23 cellular contexts compared by ENCODE assay signal in the genomic region with DNA sequence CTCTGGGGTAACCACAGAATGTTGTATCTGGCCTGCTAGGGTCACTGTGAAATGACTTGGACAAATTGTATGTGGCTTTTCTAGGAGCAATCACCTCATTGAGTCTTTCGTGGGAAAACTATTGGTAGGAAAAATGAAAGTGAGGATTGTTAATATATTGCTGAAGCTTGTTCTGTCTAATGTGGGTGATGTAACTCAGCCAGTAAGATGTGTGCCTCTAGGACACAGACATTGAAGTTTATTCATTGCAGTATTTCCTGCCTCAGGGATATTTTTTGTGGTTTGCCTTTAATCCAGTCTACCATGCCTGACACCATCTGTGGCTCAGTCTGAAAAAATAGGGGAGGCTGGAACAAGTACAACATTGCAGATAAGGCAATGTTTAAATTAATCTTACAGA.
DNase-seq lines count a peak whose midpoint lies in the region; ATAC-seq, FAIRE-seq and TF ChIP-seq lines count a peak whose summit lies in the region.
"Had no signal": no experiment of that assay in that cellular context is flagged by ENCODE, and none has a peak within 500 bp of the region (broad histone marks: within the 10 kb centered on the region; RNA-seq: fewer than 3 reads in every experiment).

No MANE protein-coding gene starts in this region.

- H3K4me1 Mint-ChIP-seq in chondrocyte (ENCODE audit: low read depth) = peaks cover 11% of the 10 kb centered on the region
- H3K4me1 Mint-ChIP-seq: activated CD4-positive, alpha-beta T cell treated with anti-CD3 and anti-CD28 coated beads, Interleukin-2, amount 10 ng/mL, durations not matched to agents 7 days and 5 days; activated T-helper 17 cell treated with anti-CD3 and anti-CD28 coated beads, Interleukin-2, amount 50 U/mL, for 72 hours; CD4-positive, alpha-beta memory T cell; nephron had no signal

- no peaks in the 10 kb centered on the region for H3K9me3 Mint-ChIP-seq in chondrocyte (ENCODE audit: low read depth)
- H3K9me3 Mint-ChIP-seq: activated CD4-positive, alpha-beta T cell treated with anti-CD3 and anti-CD28 coated beads, Interleukin-2, amount 10 ng/mL, durations not matched to agents 7 days and 5 days; activated T-helper 17 cell treated with anti-CD3 and anti-CD28 coated beads, Interleukin-2, amount 50 U/mL, for 72 hours; CD4-positive, alpha-beta memory T cell; H9; nephron; stimulated activated naive CD8-positive, alpha-beta T cell treated with anti-CD3 and anti-CD28 coated beads, Interleukin-15, Interleukin-2, amounts not matched to agents 100 ng/mL and 50 ng/mL, for 24 hours; T-helper 1 cell treated with Interleukin-12 subunit alpha and Interleukin-12 subunit beta and Interleukin-4 antibody, amounts not matched to agents 30 μg/mL and 1 μg/mL, for 36 hours had no signal

- FAIRE-seq in HTR-8/SVneo (lab: Jason Lieb, UNC) = no peak

- no peak for TF ChIP-seq CTCF in chondrocyte (IDR thresholded peaks at IDR 0.05)

- ATAC-seq in GM18868 (IDR thresholded peaks at IDR 0.05; ENCODE audit: unreplicated experiment) = no peak
- ATAC-seq: activated T-helper 17 cell treated with anti-CD3 and anti-CD28 coated beads, Interleukin-2, amount 50 U/mL, for 72 hours; gastrocnemius medialis; PC-3 had no signal

- H3K36me3 Mint-ChIP-seq in chondrocyte (ENCODE audit: low read depth) = no peaks in the 10 kb centered on the region
- H3K36me3 Mint-ChIP-seq: activated naive CD8-positive, alpha-beta T cell; CD4-positive, alpha-beta memory T cell; mesothelial cell of epicardium had no signal

- H3K27ac Mint-ChIP-seq in chondrocyte (ENCODE audit: unreplicated experiment) = peak overlapping the region; percentile 14
- H3K27ac Mint-ChIP-seq: activated CD4-positive, alpha-beta T cell treated with anti-CD3 and anti-CD28 coated beads, Interleukin-2, amount 10 ng/mL, durations not matched to agents 7 days and 5 days; activated naive CD8-positive, alpha-beta T cell; activated T-helper 17 cell treated with anti-CD3 and anti-CD28 coated beads, Interleukin-2, amount 50 U/mL, for 72 hours; CD4-positive, alpha-beta memory T cell; H9; mesothelial cell of epicardium; nephron; stimulated activated naive CD8-positive, alpha-beta T cell treated with anti-CD3 and anti-CD28 coated beads, Interleukin-15, Interleukin-2, amounts not matched to agents 100 ng/mL and 50 ng/mL, for 24 hours; T-helper 1 cell treated with Interleukin-12 subunit alpha and Interleukin-12 subunit beta and Interleukin-4 antibody, amounts not matched to agents 30 μg/mL and 1 μg/mL, for 36 hours had no signal

- no peaks in the 10 kb centered on the region for H3K27me3 Mint-ChIP-seq in chondrocyte (ENCODE audit: low read depth)
- H3K27me3 Mint-ChIP-seq: activated CD4-positive, alpha-beta T cell treated with anti-CD3 and anti-CD28 coated beads, Interleukin-2, amount 10 ng/mL, durations not matched to agents 7 days and 5 days had no signal

- DNase-seq in EH (ENCODE audit: low read depth) (peak; percentile 24), M059J (ENCODE audit: low read depth) (peak; percentile 77), chondrocyte (ENCODE audit: low spot score) (no peak), kidney tubule cell (ENCODE audit: low spot score) (peak; percentile 3), HTR-8/SVneo (ENCODE audit: insufficient read length, low spot score) (no peak)
- DNase-seq in stimulated activated CD4-positive, alpha-beta T cell treated with anti-CD3 and anti-CD28 coated beads, Interleukin-12 subunit alpha, Interleukin-12 subunit beta, amount 100 ng/mL, for 4 hours = no peak
- DNase-seq in stimulated activated CD4-positive, alpha-beta T cell treated with anti-CD3 and anti-CD28 coated beads, Interleukin-4, amount 100 ng/mL, for 4 hours = no peak
- DNase-seq: activated CD4-positive, alpha-beta T cell treated with anti-CD3 and anti-CD28 coated beads, Interleukin-2, amount 10 ng/mL, durations not matched to agents 7 days and 5 days; CD4-positive, alpha-beta memory T cell; cortex of kidney; gastrocnemius medialis; H9; NCI-H1417; NCI-H774; PC-3; stimulated activated CD4-positive, alpha-beta T cell treated with anti-CD3 and anti-CD28 coated beads, Interleukin-2, amount 100 ng/mL, for 48 hours had no signal

- no peak overlapping the region for H3K4me3 Mint-ChIP-seq in chondrocyte (ENCODE audit: unreplicated experiment)
- H3K4me3 Mint-ChIP-seq: activated CD4-positive, alpha-beta T cell treated with anti-CD3 and anti-CD28 coated beads, Interleukin-2, amount 10 ng/mL, durations not matched to agents 7 days and 5 days; activated naive CD8-positive, alpha-beta T cell; activated T-helper 17 cell treated with anti-CD3 and anti-CD28 coated beads, Interleukin-2, amount 50 U/mL, for 72 hours; H9; mesothelial cell of epicardium; nephron; stimulated activated naive CD8-positive, alpha-beta T cell treated with anti-CD3 and anti-CD28 coated beads, Interleukin-15, Interleukin-2, amounts not matched to agents 100 ng/mL and 50 ng/mL, for 24 hours; T-helper 1 cell treated with Interleukin-12 subunit alpha and Interleukin-12 subunit beta and Interleukin-4 antibody, amounts not matched to agents 30 μg/mL and 1 μg/mL, for 36 hours had no signal

Comparison
In these comparisons a context has a peak if more than half of its experiments do, and no peak if none do; other contexts are left out.
1. DNase-seq: peak in EH (single experiment), M059J (single experiment) and kidney tubule cell (single experiment); none in chondrocyte (single experiment), stimulated activated CD4-positive, alpha-beta T cell treated with anti-CD3 and anti-CD28 coated beads, Interleukin-12 subunit alpha, Interleukin-12 subunit beta, amount 100 ng/mL, for 4 hours (single experiment), HTR-8/SVneo (single experiment) and stimulated activated CD4-positive, alpha-beta T cell treated with anti-CD3 and anti-CD28 coated beads, Interleukin-4, amount 100 ng/mL, for 4 hours (0 of 2).